Comparison of ENCODE assay signal across 15 cellular contexts in genomic region chr7:20596653-20597052, GRCh38. TPM values are rescaled to one million over a fixed set of nuclear protein-coding genes. Genes with fewer than 3 reads are reported as not detected.
DNase-seq lines count a peak whose midpoint lies in the region; FAIRE-seq and TF ChIP-seq lines count a peak whose summit lies in the region.
"Had no signal": no experiment of that assay in that cellular context is flagged by ENCODE, and none has a peak within 500 bp of the region (broad histone marks: within the 10 kb centered on the region; RNA-seq: fewer than 3 reads in every experiment).

No MANE protein-coding gene starts in this region.

- H2AFZ ChIP-seq in astrocyte (ENCODE audit: low read depth, low read length), result no peak overlapping the region
- H2AFZ ChIP-seq: neural progenitor cell had no signal

- no peak for TF ChIP-seq POLR2A in lower leg skin (IDR thresholded peaks at IDR 0.05)

- no peak overlapping the region for H3K27ac ChIP-seq in A673 (ENCODE audit: low read depth, low read length, poor library complexity, severe bottlenecking)
- H3K27ac ChIP-seq in astrocyte (ENCODE audit: low read depth, low read length), result peak overlapping the region; percentile 75
- H3K27ac ChIP-seq: A549, left lung, neural progenitor cell had no signal

- FAIRE-seq in astrocyte (lab: Jason Lieb, UNC), result peak; percentile 64

- BruUV-seq in A673 (replicated peaks; lab: Mats Ljungman, UMichigan), result no TSS peak

- no peaks in the 10 kb centered on the region for H3K36me3 ChIP-seq in A673 (ENCODE audit: insufficient read depth, low read length, poor library complexity, severe bottlenecking)
- H3K36me3 ChIP-seq in astrocyte (ENCODE audit: insufficient read depth, low read length), result no peaks in the 10 kb centered on the region
- H3K36me3 ChIP-seq: left lung, neural progenitor cell had no signal

- no peaks in the 10 kb centered on the region for H3K36me3 Mint-ChIP-seq in HFFc6 (ENCODE audit: low read depth)
- H3K36me3 Mint-ChIP-seq in astrocyte (ENCODE audit: low read depth, unreplicated experiment), result no peaks in the 10 kb centered on the region
- H3K36me3 Mint-ChIP-seq: neural progenitor cell, type B pancreatic cell had no signal

- CTCF ChIA-PET in A673 (lab: Charles Lee), result interaction anchor here (0.6 to 1.4 kb wide), 4 partner anchors 40 to 883 kb away, joined by 4 to 8 read pairs (median 6); no protein-coding TSS in a partner anchor

- WGBS in lower leg skin, 2 donors, result 50 to 80% methylated on average over 1 of the region's 1 CpG

- H3K27me3 ChIP-seq in A673 (replicated peaks; ENCODE audit: insufficient read depth, low read depth, low read length, poor library complexity), result no peaks in the 10 kb centered on the region
- H3K27me3 ChIP-seq in astrocyte (ENCODE audit: insufficient read depth, low read length), result no peaks in the 10 kb centered on the region
- H3K27me3 ChIP-seq: left lung, neural progenitor cell had no signal

- DNase-seq in A673 (ENCODE audit: low spot score), result peak; percentile 28
- DNase-seq in HFFc6, result peak; percentile 57
- peak; percentile 93 for DNase-seq in astrocyte (ENCODE audit: low read depth)
- peak; percentile 85 for DNase-seq in glomerular endothelial cell (ENCODE audit: extremely low read depth, low read depth, low spot score)
- DNase-seq in GF-D8 (lab: John Stamatoyannopoulos, UW), result no peak
- no peak for DNase-seq in mucosa of gallbladder (ENCODE audit: low spot score)
- DNase-seq in lower leg skin (ENCODE audit: low spot score in 2 of 2), result no peak
- no peak for DNase-seq in activated gamma-delta T cell treated with Interleukin-2 at 50 U/mL for 16 hours
- DNase-seq: activated CD4-positive, alpha-beta T cell treated with anti-CD3 and anti-CD28 coated beads for 48 hours; left lung; stimulated activated CD4-positive, alpha-beta T cell treated with anti-CD3 and anti-CD28 coated beads, Interleukin-12 subunit alpha, Interleukin-12 subunit beta, amount 100 ng/mL, for 4 hours had no signal

- no peaks in the 10 kb centered on the region for H4K20me1 ChIP-seq in astrocyte (ENCODE audit: insufficient read depth, low read length)

- H3K9me3 Mint-ChIP-seq in HFFc6 (no peaks in the 10 kb centered on the region), astrocyte (ENCODE audit: unreplicated experiment) (no peaks in the 10 kb centered on the region)
- H3K9me3 Mint-ChIP-seq: neural progenitor cell, type B pancreatic cell had no signal

- peak overlapping the region; percentile 55 for H3K9ac ChIP-seq in astrocyte (ENCODE audit: low read length)
- H3K9ac ChIP-seq: neural progenitor cell had no signal

- H3K4me3 Mint-ChIP-seq in HFFc6 (no peak overlapping the region), astrocyte (ENCODE audit: unreplicated experiment) (no peak overlapping the region)
- H3K4me3 Mint-ChIP-seq: neural progenitor cell, type B pancreatic cell had no signal

- POLR2A ChIA-PET in A673 (lab: Charles Lee; ENCODE audit: low non-redundant PET), result no interaction called here

- no peaks in the 10 kb centered on the region for H3K79me2 ChIP-seq in astrocyte (ENCODE audit: insufficient read depth, low read length)

- intact Hi-C loops in A673 (cut with micrococcal nuclease; ENCODE audit: unreplicated experiment) (loop anchor here (2.0 to 5.0 kb wide), 3 partner anchors 54 to 848 kb away; no protein-coding TSS in a partner anchor), lower leg skin (cut with DNase I; ENCODE audit: low total_unique reads) (loop anchor here (10.0 kb wide), 1 partner anchor 842 kb away; no protein-coding TSS in a partner anchor)

- H3K4me2 ChIP-seq in astrocyte (ENCODE audit: low read length), result peak overlapping the region; percentile 49
- H3K4me2 ChIP-seq: A549 had no signal

- TF ChIP-seq CTCF in A673 (conservative IDR thresholded peaks at IDR 0.05; ENCODE audit: low read depth, low read length) (no peak), HFFc6 (IDR thresholded peaks at IDR 0.05) (no peak), astrocyte (IDR thresholded peaks at IDR 0.05; ENCODE audit: insufficient read depth, low read depth, low read length) (no peak), lower leg skin (IDR thresholded peaks at IDR 0.05) (no peak)

- H3K4me1 ChIP-seq in A673 (ENCODE audit: insufficient read depth, low read length, poor library complexity, severe bottlenecking) (no peaks in the 10 kb centered on the region), astrocyte (ENCODE audit: insufficient read depth, low read length) (peaks cover 18% of the 10 kb centered on the region)
- H3K4me1 ChIP-seq: A549 had no signal

- 0 out of 2 replicates have a peak, but pooled peaks cover 6% of the 10 kb centered on the region for H3K4me1 Mint-ChIP-seq in HFFc6 (ENCODE audit: low read depth)
- H3K4me1 Mint-ChIP-seq in astrocyte (ENCODE audit: low read depth, unreplicated experiment), result peaks cover 13% of the 10 kb centered on the region

- no peaks in the 10 kb centered on the region; the same call in 1 of the 2 replicates for H3K27me3 Mint-ChIP-seq in HFFc6 (ENCODE audit: insufficient read depth)
- H3K27me3 Mint-ChIP-seq in astrocyte (ENCODE audit: low read depth, unreplicated experiment), result no peaks in the 10 kb centered on the region

- no peak overlapping the region for H3K27ac Mint-ChIP-seq in HFFc6
- H3K27ac Mint-ChIP-seq in astrocyte (ENCODE audit: unreplicated experiment), result no peak overlapping the region
- H3K27ac Mint-ChIP-seq: neural progenitor cell, type B pancreatic cell had no signal

- H3K9me3 ChIP-seq in A673 (ENCODE audit: low read depth, low read length, poor library complexity, severe bottlenecking), result no peaks in the 10 kb centered on the region
- no peaks in the 10 kb centered on the region for H3K9me3 ChIP-seq in astrocyte (ENCODE audit: insufficient read depth, low read depth, low read length)
- H3K9me3 ChIP-seq: A549, left lung had no signal

- H3K4me3 ChIP-seq in A673 (ENCODE audit: low read depth, low read length, poor library complexity, severe bottlenecking) (no peak overlapping the region), astrocyte (ENCODE audit: insufficient read depth, low read depth, low read length) (no peak overlapping the region), lower leg skin (ENCODE audit: low read depth, poor library complexity, severe bottlenecking) (no peak overlapping the region)
- H3K4me3 ChIP-seq: A549, left lung, neural progenitor cell had no signal

RNA-seq across cellular contexts. Expression of gene ABCB5, which starts 18.8 kb away (rescaled TPM):
- total RNA-seq in A673 (2021), result not detected in 2 replicates
- total RNA-seq in HFFc6 (2021; fragmentation: NEBNext Ultra II Directional; extraction: Animal tissue kit (Norgen Biotek cat#: 25700)), result not detected
- total RNA-seq in astrocyte, result not detected in 2 replicates
- not detected in 2 replicates for total RNA-seq in glomerular endothelial cell
- total RNA-seq in mucosa of gallbladder, result 0.06 TPM
- under 1 TPM; 0.21 to 0.49 (median 0.32) TPM for total RNA-seq in lower leg skin
- total RNA-seq: chondrocyte had no signal

Comparison
In these comparisons a context has a peak if more than half of its experiments do, and no peak if none do; other contexts are left out.
1. DNase-seq: peak in A673 (single experiment), HFFc6 (single experiment), astrocyte (single experiment) and glomerular endothelial cell (single experiment); none in GF-D8 (single experiment), mucosa of gallbladder (single experiment), lower leg skin (0 of 2) and activated gamma-delta T cell treated with Interleukin-2 at 50 U/mL for 16 hours (single experiment).